1 cellular context compared by ENCODE assay signal in the genomic region with DNA sequence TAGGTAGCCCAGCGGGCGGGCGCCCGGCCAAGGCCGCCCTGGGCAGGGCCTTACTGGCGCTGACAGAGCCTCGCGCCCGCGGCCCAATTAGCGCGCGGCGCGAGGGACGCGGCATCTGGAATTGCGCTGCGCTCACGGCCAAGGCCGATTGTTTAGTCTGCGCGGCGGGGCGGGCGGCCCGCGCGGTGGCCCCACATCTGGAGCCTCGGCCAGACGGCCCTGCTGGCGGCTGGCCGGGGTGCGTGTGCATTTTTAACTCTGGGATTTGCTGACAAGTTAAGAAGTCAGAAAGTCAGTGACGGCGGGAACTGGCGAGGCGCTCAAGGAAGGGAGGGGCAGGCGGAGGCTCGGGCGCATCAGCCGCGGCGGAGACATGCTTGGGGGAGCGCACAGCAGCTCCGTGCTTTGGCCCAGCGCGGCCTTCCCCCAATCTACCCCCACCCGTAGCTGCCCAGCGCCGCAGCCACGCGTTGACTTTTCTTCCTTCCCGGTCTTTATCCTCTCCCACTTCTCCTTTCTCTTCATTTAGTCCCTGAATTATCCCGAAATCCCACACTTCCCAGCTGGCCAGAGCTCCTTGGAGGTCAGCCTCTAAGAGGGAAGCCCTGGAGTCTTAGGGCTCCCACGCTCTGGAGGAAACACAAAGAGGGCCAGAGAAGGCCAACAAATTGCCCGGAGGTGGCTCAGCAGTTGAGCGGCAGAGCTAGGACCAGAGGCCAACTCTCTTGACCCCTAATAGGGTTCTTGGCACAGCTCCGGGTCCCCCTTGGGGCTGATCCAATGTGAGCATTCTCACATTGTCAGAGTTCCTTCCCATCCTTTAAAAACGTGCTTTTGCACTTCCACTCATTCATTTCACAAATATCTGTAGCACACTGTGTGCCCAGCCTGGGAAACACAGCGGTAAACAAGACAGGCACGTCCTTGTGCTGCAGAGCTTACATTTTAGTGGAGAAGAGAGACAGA.
TF ChIP-seq lines count a peak whose summit lies in the region.

No MANE protein-coding gene starts in this region.

TF ChIP-seq in GM12878, 131 proteins besides CTCF, POLR2A, EP300 and RAD21 (continues in another document):
- TF ChIP-seq NR2F1 (conservative IDR thresholded peaks at IDR 0.05) (peak; percentile 47; the same call in 1 of the 2 replicates), CBX3 (IDR thresholded peaks at IDR 0.05; ENCODE audit: borderline replicate concordance, low read depth) (no peak), FOXM1 (IDR thresholded peaks at IDR 0.05; ENCODE audit: low read depth, low read length) (no peak), EED (IDR thresholded peaks at IDR 0.05; ENCODE audit: low read depth) (peak; percentile 70), RCOR1 (conservative IDR thresholded peaks at IDR 0.05; ENCODE audit: low read depth, low read length) (no peak), HDAC6 (IDR thresholded peaks at IDR 0.05; ENCODE audit: unreplicated experiment) (peak; percentile 97), SRF (IDR thresholded peaks at IDR 0.05; ENCODE audit: low read depth in 2 of 2, low read length in 2 of 2) (no peak), TCF3 (IDR thresholded peaks at IDR 0.05; ENCODE audit: borderline replicate concordance, insufficient read depth, low read depth, low read length) (no peak), IRF4 (IDR thresholded peaks at IDR 0.05; ENCODE audit: low read depth, low read length) (no peak), TAF1 (IDR thresholded peaks at IDR 0.05; ENCODE audit: borderline replicate concordance, low read depth, low read length) (no peak), RB1 (IDR thresholded peaks at IDR 0.05; ENCODE audit: borderline replicate concordance) (peak; percentile 96; the same call in 1 of the 2 replicates), ASH2L (IDR thresholded peaks at IDR 0.05; ENCODE audit: borderline replicate concordance, low read depth) (no peak), BCL11A (IDR thresholded peaks at IDR 0.05; ENCODE audit: low read depth, low read length) (no peak), SPI1 (IDR thresholded peaks at IDR 0.05; ENCODE audit: borderline replicate concordance, insufficient read depth, low read depth, low read length) (peak; percentile 20; the same call in 1 of the 2 replicates), SMC3 (IDR thresholded peaks at IDR 0.05; ENCODE audit: borderline replicate concordance, low read length) (no peak), TCF12 (IDR thresholded peaks at IDR 0.05; ENCODE audit: low read depth, low read length) (no peak), PML (IDR thresholded peaks at IDR 0.05; ENCODE audit: low read length) (no peak), ELK1 (IDR thresholded peaks at IDR 0.05; ENCODE audit: low read depth, low read length) (0 out of 2 replicates have a peak, but pooled peaks have one; percentile 15), KAT2A (conservative IDR thresholded peaks at IDR 0.05; ENCODE audit: control insufficient read depth, low read depth, low read length) (no peak), DPF2 (IDR thresholded peaks at IDR 0.05) (peak; percentile 68; the same call in 1 of the 2 replicates), JUND (IDR thresholded peaks at IDR 0.05; ENCODE audit: low read depth, low read length) (no peak), SMARCA5 (IDR thresholded peaks at IDR 0.05) (peak; percentile 54; the same call in 1 of the 2 replicates), SUPT20H (IDR thresholded peaks at IDR 0.05; ENCODE audit: borderline replicate concordance, control insufficient read depth, low read depth, low read length) (no peak), HDGF (IDR thresholded peaks at IDR 0.05) (0 out of 2 replicates have a peak, but pooled peaks have one; percentile 43), CHD1 (IDR thresholded peaks at IDR 0.05; ENCODE audit: low read depth, low read length) (no peak), EZH2 (IDR thresholded peaks at IDR 0.05; ENCODE audit: borderline replicate concordance, control insufficient read depth, low read depth, low read length) (no peak), RUNX3 (IDR thresholded peaks at IDR 0.05; ENCODE audit: low read length) (no peak), PAX8 (IDR thresholded peaks at IDR 0.05) (no peak), HSF1 (IDR thresholded peaks at IDR 0.05; ENCODE audit: low read depth, low read length) (no peak), HCFC1 (IDR thresholded peaks at IDR 0.05; ENCODE audit: low read length) (no peak), LARP7 (IDR thresholded peaks at IDR 0.05) (no peak), MXI1 (IDR thresholded peaks at IDR 0.05; ENCODE audit: low read depth, low read length) (peak; percentile 46; the same call in 1 of the 2 replicates), E4F1 (IDR thresholded peaks at IDR 0.05; ENCODE audit: borderline replicate concordance, partially characterized antibody) (no peak), MYC (IDR thresholded peaks at IDR 0.05; ENCODE audit: insufficient read depth, insufficient read length, insufficient replicate concordance, low read length, severe bottlenecking) (no peak)
- TF ChIP-seq, protein P1, sequence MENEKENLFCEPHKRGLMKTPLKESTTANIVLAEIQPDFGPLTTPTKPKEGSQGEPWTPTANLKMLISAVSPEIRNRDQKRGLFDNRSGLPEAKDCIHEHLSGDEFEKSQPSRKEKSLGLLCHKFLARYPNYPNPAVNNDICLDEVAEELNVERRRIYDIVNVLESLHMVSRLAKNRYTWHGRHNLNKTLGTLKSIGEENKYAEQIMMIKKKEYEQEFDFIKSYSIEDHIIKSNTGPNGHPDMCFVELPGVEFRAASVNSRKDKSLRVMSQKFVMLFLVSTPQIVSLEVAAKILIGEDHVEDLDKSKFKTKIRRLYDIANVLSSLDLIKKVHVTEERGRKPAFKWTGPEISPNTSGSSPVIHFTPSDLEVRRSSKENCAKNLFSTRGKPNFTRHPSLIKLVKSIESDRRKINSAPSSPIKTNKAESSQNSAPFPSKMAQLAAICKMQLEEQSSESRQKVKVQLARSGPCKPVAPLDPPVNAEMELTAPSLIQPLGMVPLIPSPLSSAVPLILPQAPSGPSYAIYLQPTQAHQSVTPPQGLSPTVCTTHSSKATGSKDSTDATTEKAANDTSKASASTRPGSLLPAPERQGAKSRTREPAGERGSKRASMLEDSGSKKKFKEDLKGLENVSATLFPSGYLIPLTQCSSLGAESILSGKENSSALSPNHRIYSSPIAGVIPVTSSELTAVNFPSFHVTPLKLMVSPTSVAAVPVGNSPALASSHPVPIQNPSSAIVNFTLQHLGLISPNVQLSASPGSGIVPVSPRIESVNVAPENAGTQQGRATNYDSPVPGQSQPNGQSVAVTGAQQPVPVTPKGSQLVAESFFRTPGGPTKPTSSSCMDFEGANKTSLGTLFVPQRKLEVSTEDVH (IDR thresholded peaks at IDR 0.05; ENCODE audit: low read depth, partially characterized antibody) = no peak
- TF ChIP-seq, protein P2, sequence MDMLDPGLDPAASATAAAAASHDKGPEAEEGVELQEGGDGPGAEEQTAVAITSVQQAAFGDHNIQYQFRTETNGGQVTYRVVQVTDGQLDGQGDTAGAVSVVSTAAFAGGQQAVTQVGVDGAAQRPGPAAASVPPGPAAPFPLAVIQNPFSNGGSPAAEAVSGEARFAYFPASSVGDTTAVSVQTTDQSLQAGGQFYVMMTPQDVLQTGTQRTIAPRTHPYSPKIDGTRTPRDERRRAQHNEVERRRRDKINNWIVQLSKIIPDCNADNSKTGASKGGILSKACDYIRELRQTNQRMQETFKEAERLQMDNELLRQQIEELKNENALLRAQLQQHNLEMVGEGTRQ (IDR thresholded peaks at IDR 0.05; ENCODE audit: borderline replicate concordance, low read depth, low read length) = no peak
- TF ChIP-seq, protein P3, sequence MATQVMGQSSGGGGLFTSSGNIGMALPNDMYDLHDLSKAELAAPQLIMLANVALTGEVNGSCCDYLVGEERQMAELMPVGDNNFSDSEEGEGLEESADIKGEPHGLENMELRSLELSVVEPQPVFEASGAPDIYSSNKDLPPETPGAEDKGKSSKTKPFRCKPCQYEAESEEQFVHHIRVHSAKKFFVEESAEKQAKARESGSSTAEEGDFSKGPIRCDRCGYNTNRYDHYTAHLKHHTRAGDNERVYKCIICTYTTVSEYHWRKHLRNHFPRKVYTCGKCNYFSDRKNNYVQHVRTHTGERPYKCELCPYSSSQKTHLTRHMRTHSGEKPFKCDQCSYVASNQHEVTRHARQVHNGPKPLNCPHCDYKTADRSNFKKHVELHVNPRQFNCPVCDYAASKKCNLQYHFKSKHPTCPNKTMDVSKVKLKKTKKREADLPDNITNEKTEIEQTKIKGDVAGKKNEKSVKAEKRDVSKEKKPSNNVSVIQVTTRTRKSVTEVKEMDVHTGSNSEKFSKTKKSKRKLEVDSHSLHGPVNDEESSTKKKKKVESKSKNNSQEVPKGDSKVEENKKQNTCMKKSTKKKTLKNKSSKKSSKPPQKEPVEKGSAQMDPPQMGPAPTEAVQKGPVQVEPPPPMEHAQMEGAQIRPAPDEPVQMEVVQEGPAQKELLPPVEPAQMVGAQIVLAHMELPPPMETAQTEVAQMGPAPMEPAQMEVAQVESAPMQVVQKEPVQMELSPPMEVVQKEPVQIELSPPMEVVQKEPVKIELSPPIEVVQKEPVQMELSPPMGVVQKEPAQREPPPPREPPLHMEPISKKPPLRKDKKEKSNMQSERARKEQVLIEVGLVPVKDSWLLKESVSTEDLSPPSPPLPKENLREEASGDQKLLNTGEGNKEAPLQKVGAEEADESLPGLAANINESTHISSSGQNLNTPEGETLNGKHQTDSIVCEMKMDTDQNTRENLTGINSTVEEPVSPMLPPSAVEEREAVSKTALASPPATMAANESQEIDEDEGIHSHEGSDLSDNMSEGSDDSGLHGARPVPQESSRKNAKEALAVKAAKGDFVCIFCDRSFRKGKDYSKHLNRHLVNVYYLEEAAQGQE (IDR thresholded peaks at IDR 0.05; ENCODE audit: low read depth, low read length) = no peak
- TF ChIP-seq, protein P4, sequence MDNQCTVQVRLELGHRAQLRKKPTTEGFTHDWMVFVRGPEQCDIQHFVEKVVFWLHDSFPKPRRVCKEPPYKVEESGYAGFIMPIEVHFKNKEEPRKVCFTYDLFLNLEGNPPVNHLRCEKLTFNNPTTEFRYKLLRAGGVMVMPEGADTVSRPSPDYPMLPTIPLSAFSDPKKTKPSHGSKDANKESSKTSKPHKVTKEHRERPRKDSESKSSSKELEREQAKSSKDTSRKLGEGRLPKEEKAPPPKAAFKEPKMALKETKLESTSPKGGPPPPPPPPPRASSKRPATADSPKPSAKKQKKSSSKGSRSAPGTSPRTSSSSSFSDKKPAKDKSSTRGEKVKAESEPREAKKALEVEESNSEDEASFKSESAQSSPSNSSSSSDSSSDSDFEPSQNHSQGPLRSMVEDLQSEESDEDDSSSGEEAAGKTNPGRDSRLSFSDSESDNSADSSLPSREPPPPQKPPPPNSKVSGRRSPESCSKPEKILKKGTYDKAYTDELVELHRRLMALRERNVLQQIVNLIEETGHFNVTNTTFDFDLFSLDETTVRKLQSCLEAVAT (IDR thresholded peaks at IDR 0.05) = no peak
